7 cellular contexts compared by ENCODE assay signal in the genomic region with DNA sequence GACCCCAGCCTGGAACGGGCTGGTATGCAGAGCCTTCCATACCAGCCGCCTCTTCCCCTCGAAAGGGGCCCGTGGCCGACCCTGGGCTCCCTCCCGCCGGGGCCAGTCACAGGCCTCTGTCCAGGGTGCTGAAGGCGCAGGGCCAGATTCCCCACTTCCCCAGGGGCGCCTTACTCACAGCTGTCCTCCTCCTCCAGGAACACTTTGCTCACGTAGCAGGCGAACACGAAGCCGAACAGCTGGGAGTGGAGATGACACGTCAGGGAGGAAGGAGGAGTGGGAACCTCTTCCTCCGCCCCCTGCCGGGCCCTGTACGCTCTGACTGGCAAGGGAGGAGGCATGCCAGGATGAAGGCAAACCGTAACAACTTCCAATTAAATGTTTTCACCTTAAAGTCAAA. TPM values are rescaled to one million over a fixed set of nuclear protein-coding genes. Genes with fewer than 3 reads are reported as not detected.
DNase-seq lines count a peak whose midpoint lies in the region; ATAC-seq, FAIRE-seq and TF ChIP-seq lines count a peak whose summit lies in the region.

No MANE protein-coding gene starts in this region.

- TF ChIP-seq CTCF in GM20000 (IDR thresholded peaks at IDR 0.05; ENCODE audit: extremely low read depth, missing control alignments): no peak
- peak; percentile 7 to 25 for TF ChIP-seq CTCF in endothelial cell of umbilical vein (IDR thresholded peaks at IDR 0.05; ENCODE audit: extremely low read depth in 1 of 2, insufficient read depth in 1 of 2, low read depth in 1 of 2, low read length in 2 of 2)

- no peaks in the 10 kb centered on the region for H3K9me3 Mint-ChIP-seq in activated CD8-positive, alpha-beta T cell treated with anti-CD3 and anti-CD28 coated beads, Interleukin-2, amount 10 ng/mL, durations not matched to agents 7 days and 5 days (ENCODE audit: insufficient read depth)
- H3K9me3 Mint-ChIP-seq in stimulated activated naive B cell treated with anti-CD40 and anti-IgM and Interleukin-4, amounts not matched to agents 10 μg/mL and 1 μg/mL and 100 μg/mL, for 72 hours: no peaks in the 10 kb centered on the region

- H4K20me1 ChIP-seq in endothelial cell of umbilical vein (replicated peaks; ENCODE audit: control insufficient read depth, extremely low read depth, insufficient read depth, low read length): no peaks in the 10 kb centered on the region

- H3K36me3 Mint-ChIP-seq in activated CD8-positive, alpha-beta T cell treated with anti-CD3 and anti-CD28 coated beads, Interleukin-2, amount 10 ng/mL, durations not matched to agents 7 days and 5 days (ENCODE audit: low read depth): no peaks in the 10 kb centered on the region
- H3K36me3 Mint-ChIP-seq in stimulated activated naive B cell treated with anti-CD40 and anti-IgM and Interleukin-4, amounts not matched to agents 10 μg/mL and 1 μg/mL and 100 μg/mL, for 72 hours: no peaks in the 10 kb centered on the region

- H3K4me3 ChIP-seq in endothelial cell of umbilical vein (replicated peaks in 1 of 3; ENCODE audit: insufficient read depth in 1 of 3, low read depth in 1 of 3, low read length in 3 of 3): no peak overlapping the region

- DNase-seq in GM20000 (ENCODE audit: low spot score) (peak; percentile 84), NCI-H524 (lab: John Stamatoyannopoulos, UW) (peak; percentile 77 to 93), endothelial cell of umbilical vein (ENCODE audit: low read depth, low spot score) (peak; percentile 68), middle frontal gyrus (ENCODE audit: extremely low spot score, low spot score) (peak; percentile 23)
- peak; percentile 68 for DNase-seq in activated CD8-positive, alpha-beta T cell treated with anti-CD3 and anti-CD28 coated beads, Interleukin-2, amount 10 ng/mL, durations not matched to agents 7 days and 5 days
- DNase-seq in stimulated activated naive B cell treated with anti-CD40 and anti-IgM and Interleukin-4, amounts not matched to agents 10 μg/mL and 1 μg/mL and 100 μg/mL, for 72 hours: peak; percentile 24

- intact Hi-C loops in endothelial cell of umbilical vein (cut with micrococcal nuclease): loop anchor here (2.0 to 10.0 kb wide), 3 partner anchors 90 to 606 kb away; no protein-coding TSS in a partner anchor

- peaks cover 9% of the 10 kb centered on the region for H3K4me1 Mint-ChIP-seq in activated CD8-positive, alpha-beta T cell treated with anti-CD3 and anti-CD28 coated beads, Interleukin-2, amount 10 ng/mL, durations not matched to agents 7 days and 5 days (ENCODE audit: low read depth)
- peaks cover 6 to 18% of the 10 kb centered on the region in 2 donors for H3K4me1 Mint-ChIP-seq in stimulated activated naive B cell treated with anti-CD40 and anti-IgM and Interleukin-4, amounts not matched to agents 10 μg/mL and 1 μg/mL and 100 μg/mL, for 72 hours

- dilution Hi-C loops in endothelial cell of umbilical vein (cut with MboI; ENCODE audit: extremely low pct_ligation_motif_present, low sequenced_read_pairs): no loop called here

- H3K27me3 ChIP-seq in endothelial cell of umbilical vein (ENCODE audit: control insufficient read depth in 2 of 2, insufficient read depth in 2 of 2, low read length in 2 of 2): peaks cover 3 to 4% of the 10 kb centered on the region in 2 experiments

- H3K4me3 Mint-ChIP-seq in activated CD8-positive, alpha-beta T cell treated with anti-CD3 and anti-CD28 coated beads, Interleukin-2, amount 10 ng/mL, durations not matched to agents 7 days and 5 days: no peak overlapping the region
- peak overlapping the region in 1 of 2 donors; percentile 72 for H3K4me3 Mint-ChIP-seq in stimulated activated naive B cell treated with anti-CD40 and anti-IgM and Interleukin-4, amounts not matched to agents 10 μg/mL and 1 μg/mL and 100 μg/mL, for 72 hours

- no peak overlapping the region for H3K27ac Mint-ChIP-seq in activated CD8-positive, alpha-beta T cell treated with anti-CD3 and anti-CD28 coated beads, Interleukin-2, amount 10 ng/mL, durations not matched to agents 7 days and 5 days
- H3K27ac Mint-ChIP-seq in stimulated activated naive B cell treated with anti-CD40 and anti-IgM and Interleukin-4, amounts not matched to agents 10 μg/mL and 1 μg/mL and 100 μg/mL, for 72 hours: no peak overlapping the region

- no peak for TF ChIP-seq POLR2A in endothelial cell of umbilical vein (IDR thresholded peaks at IDR 0.05; ENCODE audit: low read depth, low read length)

- no peaks in the 10 kb centered on the region for H3K36me3 ChIP-seq in endothelial cell of umbilical vein (ENCODE audit: control insufficient read depth in 2 of 2, extremely low read depth in 1 of 2, insufficient read depth in 2 of 2, low read length in 2 of 2)

- H3K9ac ChIP-seq in endothelial cell of umbilical vein (replicated peaks; ENCODE audit: extremely low read depth, insufficient read depth, low read length): no peak overlapping the region

- POLR2A ChIA-PET in activated CD8-positive, alpha-beta T cell treated with anti-CD3 and anti-CD28 coated beads, Interleukin-2, amount 10 ng/mL, durations not matched to agents 7 days and 5 days (lab: Charles Lee): interaction anchor here (0.6 kb wide), 1 partner anchor 126 kb away, joined by 3 read pairs; no protein-coding TSS in a partner anchor
- POLR2A ChIA-PET in endothelial cell of umbilical vein (lab: Charles Lee): no interaction called here

- H2AFZ ChIP-seq in endothelial cell of umbilical vein (ENCODE audit: low read depth, low read length): no peak overlapping the region

- CTCF ChIA-PET in activated CD8-positive, alpha-beta T cell treated with anti-CD3 and anti-CD28 coated beads, Interleukin-2, amount 10 ng/mL, durations not matched to agents 7 days and 5 days (lab: Charles Lee): interaction anchor here (0.6 to 5.6 kb wide), 10 partner anchors 12 to 1278 kb away, joined by 3 to 46 read pairs (median 4); a partner anchor contains a TSS
- CTCF ChIA-PET in endothelial cell of umbilical vein (lab: Charles Lee): interaction anchor here (1.0 to 5.9 kb wide), 14 partner anchors 9 to 366 kb away, joined by 3 to 121 read pairs (median 10); no protein-coding TSS in a partner anchor

- FAIRE-seq in endothelial cell of umbilical vein (lab: Jason Lieb, UNC): peak; percentile 63

- H3K79me2 ChIP-seq in endothelial cell of umbilical vein (ENCODE audit: control insufficient read depth, insufficient read depth, low read length): no peaks in the 10 kb centered on the region

- no peaks in the 10 kb centered on the region for H3K9me1 ChIP-seq in endothelial cell of umbilical vein (replicated peaks; ENCODE audit: control insufficient read depth, extremely low read depth, insufficient read depth, low read length)

- no peak overlapping the region for H3K4me2 ChIP-seq in endothelial cell of umbilical vein (ENCODE audit: insufficient read depth, low read length)

- peak; percentile 64 for ATAC-seq in activated CD8-positive, alpha-beta T cell treated with anti-CD3 and anti-CD28 coated beads, Interleukin-2, amount 10 ng/mL, durations not matched to agents 7 days and 5 days
- peak; percentile 61 to 62 for ATAC-seq in stimulated activated naive B cell treated with anti-CD40 and anti-IgM and Interleukin-4, amounts not matched to agents 10 μg/mL and 1 μg/mL and 100 μg/mL, for 72 hours (replicated peaks)
- ATAC-seq in GM19324 (IDR thresholded peaks at IDR 0.05; ENCODE audit: low FRiP score, unreplicated experiment): no peak

- no TSS peak for BruUV-seq in endothelial cell of umbilical vein (replicated peaks; lab: Mats Ljungman, UMichigan)

- H3K27me3 Mint-ChIP-seq in activated CD8-positive, alpha-beta T cell treated with anti-CD3 and anti-CD28 coated beads, Interleukin-2, amount 10 ng/mL, durations not matched to agents 7 days and 5 days (ENCODE audit: low read depth): peaks cover 18% of the 10 kb centered on the region
- H3K27me3 Mint-ChIP-seq in stimulated activated naive B cell treated with anti-CD40 and anti-IgM and Interleukin-4, amounts not matched to agents 10 μg/mL and 1 μg/mL and 100 μg/mL, for 72 hours: peaks cover 52 to 60% of the 10 kb centered on the region in 2 donors

- no peaks in the 10 kb centered on the region for H3K9me3 ChIP-seq in endothelial cell of umbilical vein (replicated peaks; ENCODE audit: control insufficient read depth, insufficient read depth, low read length)

- no peaks in the 10 kb centered on the region for H3K4me1 ChIP-seq in endothelial cell of umbilical vein (ENCODE audit: control insufficient read depth, extremely low read depth, insufficient read depth, low read length)

- H3K27ac ChIP-seq in endothelial cell of umbilical vein (ENCODE audit: insufficient read depth, low read depth, low read length): no peak overlapping the region

TF ChIP-seq in endothelial cell of umbilical vein, 7 proteins besides CTCF, POLR2A, EP300 and RAD21:
- no peak for TF ChIP-seq GATA2 (IDR thresholded peaks at IDR 0.05; ENCODE audit: insufficient read depth, insufficient read length, low read depth, low read length)
- TF ChIP-seq FOS (IDR thresholded peaks at IDR 0.05; ENCODE audit: borderline replicate concordance, insufficient read depth, low read length): no peak
- TF ChIP-seq, protein P1, sequence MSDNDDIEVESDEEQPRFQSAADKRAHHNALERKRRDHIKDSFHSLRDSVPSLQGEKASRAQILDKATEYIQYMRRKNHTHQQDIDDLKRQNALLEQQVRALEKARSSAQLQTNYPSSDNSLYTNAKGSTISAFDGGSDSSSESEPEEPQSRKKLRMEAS (IDR thresholded peaks at IDR 0.05; ENCODE audit: insufficient read depth, insufficient read length): no peak
- TF ChIP-seq MYC (IDR thresholded peaks at IDR 0.05; ENCODE audit: low read depth, low read length): no peak
- no peak for TF ChIP-seq JUN (IDR thresholded peaks at IDR 0.05; ENCODE audit: borderline replicate concordance, insufficient read depth, insufficient read length, low read depth)
- no peak for TF ChIP-seq EZH2 (IDR thresholded peaks at IDR 0.05; ENCODE audit: borderline replicate concordance, low read depth, low read length, severe bottlenecking)
- TF ChIP-seq POLR2AphosphoS5 (IDR thresholded peaks at IDR 0.05; ENCODE audit: insufficient read depth, low read depth, low read length): no peak

RNA-seq across cellular contexts. Expression of a gene that starts 57.3 kb away (rescaled TPM):
- total RNA-seq in activated CD8-positive, alpha-beta T cell treated with anti-CD3 and anti-CD28 coated beads, Interleukin-2, amount 10 ng/mL, durations not matched to agents 7 days and 5 days: 1 to 10 TPM in 1 of 2 experiments, under 1 TPM in 1; 0.63 to 2.0 TPM
- total RNA-seq in endothelial cell of umbilical vein: 0.23 and 0.40 TPM in 2 replicates
- 0.29 and 0.60 TPM in 2 replicates for polyA plus RNA-seq in endothelial cell of umbilical vein
- 0.14 and 0.21 TPM in 2 replicates for polyA plus RNA-seq in endothelial cell of umbilical vein (2011; cell fraction: cytosol; rRNA removed)
- not detected in 2 replicates for polyA plus RNA-seq in endothelial cell of umbilical vein (2011; cell fraction: nucleus; rRNA removed)
- polyA plus RNA-seq in endothelial cell of umbilical vein (2012): 0.16 and 0.27 TPM in 2 replicates
- polyA minus RNA-seq in endothelial cell of umbilical vein: 0.12 and 0.28 TPM in 2 replicates
- not detected for polyA minus RNA-seq in endothelial cell of umbilical vein (2011; cell fraction: cytosol; rRNA and poly(A)+ RNA removed)
- not detected in 2 replicates for polyA minus RNA-seq in endothelial cell of umbilical vein (2011; cell fraction: nucleus; rRNA and poly(A)+ RNA removed)

Comparison
In these comparisons a context has a peak if more than half of its experiments do, and no peak if none do; other contexts are left out.
1. DNase-seq: peak in every context shown above with its lines; median percentile 85 in NCI-H524; 84 in GM20000; 68 in activated CD8-positive, alpha-beta T cell treated with anti-CD3 and anti-CD28 coated beads, Interleukin-2, amount 10 ng/mL, durations not matched to agents 7 days and 5 days; 68 in endothelial cell of umbilical vein; 24 in stimulated activated naive B cell treated with anti-CD40 and anti-IgM and Interleukin-4, amounts not matched to agents 10 μg/mL and 1 μg/mL and 100 μg/mL, for 72 hours; 23 in middle frontal gyrus.